26 cellular contexts compared by ENCODE assay signal in the genomic region with DNA sequence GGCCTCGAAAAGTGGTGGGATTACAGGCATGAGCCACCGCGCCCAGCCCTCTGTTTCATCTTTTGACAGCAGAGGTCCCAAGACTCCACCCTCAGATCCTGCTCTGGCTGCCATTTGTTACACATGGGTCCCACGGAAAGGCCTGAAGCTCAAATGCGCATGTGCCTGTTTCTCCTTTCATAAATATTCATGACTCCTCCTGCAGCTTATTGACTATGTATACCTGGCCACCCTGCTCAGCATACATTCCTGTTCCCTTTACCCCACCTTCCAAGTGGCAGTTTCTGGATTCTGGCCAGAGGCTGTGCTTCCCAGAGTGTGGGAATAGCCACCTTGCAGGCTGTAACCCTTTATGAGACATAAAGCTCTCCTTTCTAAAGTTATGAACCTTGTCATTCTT. TPM values are rescaled to one million over a fixed set of nuclear protein-coding genes. Genes with fewer than 3 reads are reported as not detected.
DNase-seq lines count a peak whose midpoint lies in the region; ATAC-seq and TF ChIP-seq lines count a peak whose summit lies in the region.
"Had no signal": no experiment of that assay in that cellular context is flagged by ENCODE, and none has a peak within 500 bp of the region (broad histone marks: within the 10 kb centered on the region; RNA-seq: fewer than 3 reads in every experiment).

No MANE protein-coding gene starts in this region.

- H3K4me3 Mint-ChIP-seq in WTC11: no peak overlapping the region
- peak overlapping the region; percentile 9 for H3K4me3 Mint-ChIP-seq in type B pancreatic cell
- H3K4me3 Mint-ChIP-seq in stimulated activated naive B cell treated with anti-CD40 and anti-IgM and Interleukin-4, amounts not matched to agents 10 μg/mL and 1 μg/mL and 100 μg/mL, for 72 hours: no peak overlapping the region
- H3K4me3 Mint-ChIP-seq: activated CD8-positive, alpha-beta T cell treated with anti-CD3 and anti-CD28 coated beads, Interleukin-2, amount 10 ng/mL, durations not matched to agents 7 days and 5 days; activated naive CD8-positive, alpha-beta T cell treated with anti-CD3 and anti-CD28 coated beads, Interleukin-2, amount 10 ng/mL, durations not matched to agents 7 days and 5 days; B cell; central memory CD8-positive, alpha-beta T cell; nephron had no signal

- intact Hi-C loops in Right ventricle myocardium inferior (cut with DNase I): no loop called here
- intact Hi-C loops in left ventricle myocardium inferior (cut with micrococcal nuclease): no loop called here

- H3K36me3 Mint-ChIP-seq in WTC11: peaks cover 6% of the 10 kb centered on the region
- H3K36me3 Mint-ChIP-seq in type B pancreatic cell: peaks cover 28% of the 10 kb centered on the region
- peaks cover 59 to 73% of the 10 kb centered on the region in 2 donors for H3K36me3 Mint-ChIP-seq in stimulated activated naive B cell treated with anti-CD40 and anti-IgM and Interleukin-4, amounts not matched to agents 10 μg/mL and 1 μg/mL and 100 μg/mL, for 72 hours

- no peaks in the 10 kb centered on the region for H3K36me3 ChIP-seq in left ventricle myocardium inferior

- peaks cover 31% of the 10 kb centered on the region for H3K4me1 Mint-ChIP-seq in WTC11
- peaks cover 11% of the 10 kb centered on the region for H3K4me1 Mint-ChIP-seq in type B pancreatic cell (ENCODE audit: unreplicated experiment)
- H3K4me1 Mint-ChIP-seq in stimulated activated naive B cell treated with anti-CD40 and anti-IgM and Interleukin-4, amounts not matched to agents 10 μg/mL and 1 μg/mL and 100 μg/mL, for 72 hours: peaks cover 7 to 29% of the 10 kb centered on the region in 2 donors
- H3K4me1 Mint-ChIP-seq: activated naive CD8-positive, alpha-beta T cell treated with anti-CD3 and anti-CD28 coated beads, Interleukin-2, amount 10 ng/mL, durations not matched to agents 7 days and 5 days; nephron had no signal

- H3K4me3 ChIP-seq in left ventricle myocardium inferior: no peak overlapping the region
- H3K4me3 ChIP-seq: right atrium auricular region, tibial nerve had no signal

- no peaks in the 10 kb centered on the region for H3K9me3 ChIP-seq in left ventricle myocardium inferior (replicated peaks)
- H3K9me3 ChIP-seq: right atrium auricular region, tibial nerve had no signal

- H3K27ac ChIP-seq in left ventricle myocardium inferior (replicated peaks): no peak overlapping the region
- H3K27ac ChIP-seq: HL-60, right atrium auricular region, tibial nerve had no signal

- CTCF ChIA-PET in WTC11 (lab: Charles Lee): no interaction called here

- DNase-seq in Right ventricle myocardium inferior (ENCODE audit: missing footprints): peak; percentile 45
- no peak for DNase-seq in left ventricle myocardium inferior
- DNase-seq in WTC11 (ENCODE audit: low spot score): peak; percentile 37
- DNase-seq in left kidney (ENCODE audit: low read depth, low spot score): peak; percentile 26
- no peak for DNase-seq in type B pancreatic cell (ENCODE audit: extremely low spot score, unreplicated experiment)
- no peak for DNase-seq in stimulated activated naive B cell treated with anti-CD40 and anti-IgM and Interleukin-4, amounts not matched to agents 10 μg/mL and 1 μg/mL and 100 μg/mL, for 72 hours
- no peak for DNase-seq in stimulated activated naive CD4-positive, alpha-beta T cell (lab: John Stamatoyannopoulos, UW)
- DNase-seq in HK-2 (ENCODE audit: unreplicated experiment): no peak
- DNase-seq: activated CD8-positive, alpha-beta T cell treated with anti-CD3 and anti-CD28 coated beads, Interleukin-2, amount 10 ng/mL, durations not matched to agents 7 days and 5 days; activated effector memory CD4-positive, alpha-beta T cell treated with Interleukin-2 at 50 U/mL for 16 hours; activated naive CD8-positive, alpha-beta T cell treated with anti-CD3 and anti-CD28 coated beads, Interleukin-2, amount 10 ng/mL, durations not matched to agents 7 days and 5 days; activated T-cell treated with anti-CD3 and anti-CD28 coated beads for 4 hours; DMS79; HCEC 1CT; left cardiac atrium; NCI-H1105; NCI-H2081; stimulated activated CD4-positive, alpha-beta T cell treated with anti-CD3 and anti-CD28 coated beads, Interleukin-12 subunit alpha, Interleukin-12 subunit beta, amount 100 ng/mL, for 4 hours; stimulated activated CD4-positive, alpha-beta T cell treated with anti-CD3 and anti-CD28 coated beads, Interleukin-4, amount 100 ng/mL, for 24 hours; stimulated activated naive CD8-positive, alpha-beta T cell treated with anti-CD3 and anti-CD28 coated beads, Interleukin-15, Interleukin-2, amounts not matched to agents 100 U/mL and 50 U/mL, for 24 hours had no signal

- H3K27ac Mint-ChIP-seq in WTC11 (no peak overlapping the region), type B pancreatic cell (no peak overlapping the region)
- H3K27ac Mint-ChIP-seq in stimulated activated naive B cell treated with anti-CD40 and anti-IgM and Interleukin-4, amounts not matched to agents 10 μg/mL and 1 μg/mL and 100 μg/mL, for 72 hours: no peak overlapping the region
- H3K27ac Mint-ChIP-seq: activated CD8-positive, alpha-beta T cell treated with anti-CD3 and anti-CD28 coated beads, Interleukin-2, amount 10 ng/mL, durations not matched to agents 7 days and 5 days; activated naive CD8-positive, alpha-beta T cell treated with anti-CD3 and anti-CD28 coated beads, Interleukin-2, amount 10 ng/mL, durations not matched to agents 7 days and 5 days; B cell had no signal

- H3K9me3 Mint-ChIP-seq in WTC11: no peaks in the 10 kb centered on the region
- H3K9me3 Mint-ChIP-seq in type B pancreatic cell: peaks cover 4% of the 10 kb centered on the region
- no peaks in the 10 kb centered on the region for H3K9me3 Mint-ChIP-seq in stimulated activated naive B cell treated with anti-CD40 and anti-IgM and Interleukin-4, amounts not matched to agents 10 μg/mL and 1 μg/mL and 100 μg/mL, for 72 hours
- H3K9me3 Mint-ChIP-seq: activated naive CD8-positive, alpha-beta T cell treated with anti-CD3 and anti-CD28 coated beads, Interleukin-2, amount 10 ng/mL, durations not matched to agents 7 days and 5 days; central memory CD8-positive, alpha-beta T cell; nephron had no signal

- H3K27me3 Mint-ChIP-seq in WTC11 (ENCODE audit: low read depth): no peaks in the 10 kb centered on the region
- no peaks in the 10 kb centered on the region for H3K27me3 Mint-ChIP-seq in type B pancreatic cell
- H3K27me3 Mint-ChIP-seq in stimulated activated naive B cell treated with anti-CD40 and anti-IgM and Interleukin-4, amounts not matched to agents 10 μg/mL and 1 μg/mL and 100 μg/mL, for 72 hours: no peaks in the 10 kb centered on the region
- H3K27me3 Mint-ChIP-seq: activated naive CD8-positive, alpha-beta T cell treated with anti-CD3 and anti-CD28 coated beads, Interleukin-2, amount 10 ng/mL, durations not matched to agents 7 days and 5 days; B cell; central memory CD8-positive, alpha-beta T cell had no signal

- H3K4me1 ChIP-seq in left ventricle myocardium inferior: peaks cover 16% of the 10 kb centered on the region
- H3K4me1 ChIP-seq: right atrium auricular region had no signal

- ATAC-seq in Right ventricle myocardium inferior (no peak), WTC11 (peak; percentile 86)
- ATAC-seq in stimulated activated naive B cell treated with anti-CD40 and anti-IgM and Interleukin-4, amounts not matched to agents 10 μg/mL and 1 μg/mL and 100 μg/mL, for 72 hours (replicated peaks): no peak
- ATAC-seq: activated CD8-positive, alpha-beta T cell treated with anti-CD3 and anti-CD28 coated beads, Interleukin-2, amount 10 ng/mL, durations not matched to agents 7 days and 5 days; left cardiac atrium; stimulated activated naive CD8-positive, alpha-beta T cell treated with anti-CD3 and anti-CD28 coated beads, Interleukin-15, Interleukin-2, amounts not matched to agents 100 U/mL and 50 U/mL, for 24 hours had no signal

- POLR2A ChIA-PET in WTC11 (lab: Charles Lee): no interaction called here

- H3K27me3 ChIP-seq in left ventricle myocardium inferior (ENCODE audit: low read depth): no peaks in the 10 kb centered on the region
- H3K27me3 ChIP-seq: right atrium auricular region, tibial nerve had no signal

- no peak for TF ChIP-seq CTCF in left ventricle myocardium inferior (IDR thresholded peaks at IDR 0.05; ENCODE audit: borderline replicate concordance)
- TF ChIP-seq CTCF in WTC11 (IDR thresholded peaks at IDR 0.05): no peak
- TF ChIP-seq CTCF in type B pancreatic cell (conservative IDR thresholded peaks at IDR 0.05): no peak

TF ChIP-seq in WTC11, 78 proteins besides CTCF, POLR2A, EP300 and RAD21:
- no peak for TF ChIP-seq NR3C1 (CRISPR knock-in tag; conservative IDR thresholded peaks at IDR 0.05; ENCODE audit: low read depth)
- 0 out of 2 replicates have a peak, but pooled peaks have one; percentile 29 for TF ChIP-seq MAX (CRISPR knock-in tag; IDR thresholded peaks at IDR 0.05)
- no peak for TF ChIP-seq ZNF317 (CRISPR knock-in tag; IDR thresholded peaks at IDR 0.05; ENCODE audit: borderline replicate concordance, low read depth)
TF ChIP-seq in WTC11: peak in this region for 1.

RNA-seq across cellular contexts. Expression of gene AUH, which starts 46.5 kb away (rescaled TPM):
- total RNA-seq in Right ventricle myocardium inferior (37.9 TPM), left ventricle myocardium inferior (44.1 TPM), WTC11 (2021) (30.4 to 32.3 TPM (median 32.0 TPM) in 3 replicates), type B pancreatic cell (ENCODE audit: low replicate concordance) (25.0 and 25.9 TPM in 2 replicates)

Comparison
In these comparisons a context has a peak if more than half of its experiments do, and no peak if none do; other contexts are left out.
1. DNase-seq: peak in Right ventricle myocardium inferior (single experiment), WTC11 (single experiment) and left kidney (single experiment); none in left ventricle myocardium inferior (single experiment), type B pancreatic cell (single experiment), stimulated activated naive B cell treated with anti-CD40 and anti-IgM and Interleukin-4, amounts not matched to agents 10 μg/mL and 1 μg/mL and 100 μg/mL, for 72 hours (single experiment), stimulated activated naive CD4-positive, alpha-beta T cell (0 of 6) and HK-2 (single experiment).